In genomic region chr11:5596611-5597201, GRCh38 we compare ENCODE assay signal across 8 cellular contexts. TPM values are rescaled to one million over a fixed set of nuclear protein-coding genes. Genes with fewer than 3 reads are reported as not detected.
DNase-seq lines count a peak whose midpoint lies in the region; ATAC-seq and TF ChIP-seq lines count a peak whose summit lies in the region.

A gene with protein sequence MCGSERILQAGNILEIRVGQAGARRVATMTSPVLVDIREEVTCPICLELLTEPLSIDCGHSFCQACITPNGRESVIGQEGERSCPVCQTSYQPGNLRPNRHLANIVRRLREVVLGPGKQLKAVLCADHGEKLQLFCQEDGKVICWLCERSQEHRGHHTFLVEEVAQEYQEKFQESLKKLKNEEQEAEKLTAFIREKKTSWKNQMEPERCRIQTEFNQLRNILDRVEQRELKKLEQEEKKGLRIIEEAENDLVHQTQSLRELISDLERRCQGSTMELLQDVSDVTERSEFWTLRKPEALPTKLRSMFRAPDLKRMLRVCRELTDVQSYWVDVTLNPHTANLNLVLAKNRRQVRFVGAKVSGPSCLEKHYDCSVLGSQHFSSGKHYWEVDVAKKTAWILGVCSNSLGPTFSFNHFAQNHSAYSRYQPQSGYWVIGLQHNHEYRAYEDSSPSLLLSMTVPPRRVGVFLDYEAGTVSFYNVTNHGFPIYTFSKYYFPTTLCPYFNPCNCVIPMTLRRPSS (plus strand): TSS chr11:5596637. CDS start chr11:5596898, 261 bp downstream.

- H3K27ac Mint-ChIP-seq in activated T-cell treated with anti-CD3 and anti-CD28 coated beads, Interleukin-2, amount 50 U/mL, for 24 hours, result peak within 1 kb of the TSS; percentile 14
- H3K27ac Mint-ChIP-seq in activated T-cell treated with anti-CD3 and anti-CD28 coated beads, Interleukin-2, amount 50 U/mL, for 72 hours, result peak within 1 kb of the TSS; percentile 12

- peak within 1 kb of the TSS; percentile 36 for H2AK5ac ChIP-seq in trophoblast cell (ENCODE audit: low read length)

- H3K9ac ChIP-seq in trophoblast cell (ENCODE audit: low read length), result peak within 1 kb of the TSS; percentile 60

- H4K12ac ChIP-seq in trophoblast cell (ENCODE audit: low read depth, low read length), result peak within 1 kb of the TSS; percentile 40

- WGBS in heart right ventricle, 2 donors, result 8 to 9% methylated on average over 19 to 20 of the region's 20 CpGs
- WGBS in trophoblast cell (ENCODE audit: extremely low coverage, insufficient coverage, insufficient read length), result no CpG with 5 or more reads among the region's 20 CpGs

- H3K4me1 Mint-ChIP-seq in activated T-cell treated with anti-CD3 and anti-CD28 coated beads, Interleukin-2, amount 50 U/mL, for 24 hours (ENCODE audit: low read depth), result peaks cover 9% of the 10 kb centered on the region
- H3K4me1 Mint-ChIP-seq in activated T-cell treated with anti-CD3 and anti-CD28 coated beads, Interleukin-2, amount 50 U/mL, for 72 hours (ENCODE audit: low read depth), result peaks cover 12% of the 10 kb centered on the region

- peak within 1 kb of the TSS; percentile 83 for H3K4ac ChIP-seq in trophoblast cell (ENCODE audit: low read depth, low read length)

- no peaks in the 10 kb centered on the region for H3K36me3 ChIP-seq in heart right ventricle
- H3K36me3 ChIP-seq in trophoblast cell (ENCODE audit: control insufficient read depth in 1 of 2, insufficient read depth in 2 of 2, low read length in 2 of 2), result no peaks in the 10 kb centered on the region

- H4K8ac ChIP-seq in trophoblast cell (ENCODE audit: low read depth, low read length), result peak within 1 kb of the TSS; percentile 51

- no peaks in the 10 kb centered on the region for H3K36me3 Mint-ChIP-seq in activated T-cell treated with anti-CD3 and anti-CD28 coated beads, Interleukin-2, amount 50 U/mL, for 24 hours (ENCODE audit: low read depth)
- no peaks in the 10 kb centered on the region for H3K36me3 Mint-ChIP-seq in activated T-cell treated with anti-CD3 and anti-CD28 coated beads, Interleukin-2, amount 50 U/mL, for 72 hours (ENCODE audit: insufficient read depth in 2 of 2)

- no peak within 1 kb of the TSS for H3K18ac ChIP-seq in trophoblast cell (ENCODE audit: low read length)

- H2BK12ac ChIP-seq in trophoblast cell (ENCODE audit: low read length), result no peak within 1 kb of the TSS

- H3K27me3 ChIP-seq in heart right ventricle (no peaks in the 10 kb centered on the region), trophoblast cell (ENCODE audit: insufficient read depth, low read length) (no peaks in the 10 kb centered on the region)

- peaks cover 3% of the 10 kb centered on the region for H3K79me2 ChIP-seq in trophoblast cell (ENCODE audit: control insufficient read depth, insufficient read depth, low read length, poor library complexity)

- H3K4me3 ChIP-seq in heart right ventricle (peak within 1 kb of the TSS in 9 of 10 donors; percentile 24 to 61 (median 59)), trophoblast cell (ENCODE audit: low read depth, low read length) (peak within 1 kb of the TSS; percentile 75)

- peak within 1 kb of the TSS; percentile 3 for H3K14ac ChIP-seq in trophoblast cell (ENCODE audit: low read length)

- no peak within 1 kb of the TSS for H3K23ac ChIP-seq in trophoblast cell (ENCODE audit: low read length)

- H2AFZ ChIP-seq in trophoblast cell (ENCODE audit: insufficient read depth, low read length, poor library complexity), result peak within 1 kb of the TSS; percentile 51

- H2BK120ac ChIP-seq in trophoblast cell (ENCODE audit: insufficient read depth, low read length, poor library complexity), result no peak within 1 kb of the TSS

- peak within 1 kb of the TSS; percentile 1 for H2BK5ac ChIP-seq in trophoblast cell (ENCODE audit: low read depth, low read length, poor library complexity)

- H3K27ac ChIP-seq in heart right ventricle (peak within 1 kb of the TSS in 6 of 10 donors; percentile 15 to 78 (median 50)), trophoblast cell (ENCODE audit: low read depth, low read length) (peak within 1 kb of the TSS; percentile 79)

- no peaks in the 10 kb centered on the region for H3K9me3 Mint-ChIP-seq in activated T-cell treated with anti-CD3 and anti-CD28 coated beads, Interleukin-2, amount 50 U/mL, for 24 hours
- H3K9me3 Mint-ChIP-seq in activated T-cell treated with anti-CD3 and anti-CD28 coated beads, Interleukin-2, amount 50 U/mL, for 72 hours, result no peaks in the 10 kb centered on the region

- ATAC-seq in HG03135 (IDR thresholded peaks at IDR 0.05; ENCODE audit: unreplicated experiment), result peak; percentile 48
- peak in 1 of 2 donors; percentile 60 for ATAC-seq in activated T-cell treated with anti-CD3 and anti-CD28 coated beads, Interleukin-2, amount 50 U/mL, for 72 hours (replicated peaks in 1 of 2)
- peak; percentile 40 to 83 (median 73) for ATAC-seq in heart right ventricle
- no peak for ATAC-seq in HG03469 (IDR thresholded peaks at IDR 0.05; ENCODE audit: unreplicated experiment)

- H3K27me3 Mint-ChIP-seq in activated T-cell treated with anti-CD3 and anti-CD28 coated beads, Interleukin-2, amount 50 U/mL, for 24 hours, result peaks cover 19% of the 10 kb centered on the region
- H3K27me3 Mint-ChIP-seq in activated T-cell treated with anti-CD3 and anti-CD28 coated beads, Interleukin-2, amount 50 U/mL, for 72 hours (ENCODE audit: low read depth), result peaks cover 18% of the 10 kb centered on the region

- peak within 1 kb of the TSS; percentile 73 for H3K4me3 Mint-ChIP-seq in activated T-cell treated with anti-CD3 and anti-CD28 coated beads, Interleukin-2, amount 50 U/mL, for 24 hours
- peak within 1 kb of the TSS; percentile 77 to 87 for H3K4me3 Mint-ChIP-seq in activated T-cell treated with anti-CD3 and anti-CD28 coated beads, Interleukin-2, amount 50 U/mL, for 72 hours

- H4K91ac ChIP-seq in trophoblast cell (ENCODE audit: low read depth, low read length), result peak within 1 kb of the TSS; percentile 61

- DNase-seq in activated T-cell treated with anti-CD3 and anti-CD28 coated beads, Interleukin-2, amount 50 U/mL, for 24 hours, result peak; percentile 33
- DNase-seq in activated T-cell treated with anti-CD3 and anti-CD28 coated beads, Interleukin-2, amount 50 U/mL, for 1 hour, result no peak
- peak; percentile 10 to 19 for DNase-seq in activated T-cell treated with anti-CD3 and anti-CD28 coated beads, Interleukin-2, amount 50 U/mL, for 72 hours
- peak; percentile 51 to 55 for DNase-seq in heart right ventricle
- peak; percentile 45 to 62 for DNase-seq in trophoblast cell
- DNase-seq in NCI-H2029 treated with DMSO at 0.1 percent for 48 hours (lab: John Stamatoyannopoulos, UW), result no peak

- H3K9me3 ChIP-seq in heart right ventricle, result no peaks in the 10 kb centered on the region
- no peaks in the 10 kb centered on the region for H3K9me3 ChIP-seq in trophoblast cell (ENCODE audit: insufficient read depth, low read depth, low read length)

- H3K4me1 ChIP-seq in heart right ventricle, result peaks cover 6 to 23% (median 13%) of the 10 kb centered on the region in 9 donors
- H3K4me1 ChIP-seq in trophoblast cell (ENCODE audit: control insufficient read depth in 1 of 2, insufficient read depth in 2 of 2, low read length in 2 of 2), result peaks cover 4% of the 10 kb centered on the region in 2 experiments

- H3K79me1 ChIP-seq in trophoblast cell (ENCODE audit: low read length), result peaks cover 6% of the 10 kb centered on the region

- intact Hi-C loops in heart right ventricle (cut with DNase I), result loop anchor here in 3 of 10 donors (5.0 kb wide), 2 partner anchors 211 to 1204 kb away; partner anchors contain the start of genes OR52N2 (in 3 of the 3) and TRIM21 (in 1 of the 3)

- TF ChIP-seq CTCF in heart right ventricle (IDR thresholded peaks at IDR 0.05), result no peak

- peak within 1 kb of the TSS; percentile 73 for H3K4me2 ChIP-seq in trophoblast cell (ENCODE audit: low read length)

RNA-seq across cellular contexts. Expression of the gene that starts here (rescaled TPM):
- total RNA-seq in activated T-cell treated with anti-CD3 and anti-CD28 coated beads, Interleukin-2, amount 50 U/mL, for 72 hours, result 1 to 10 TPM in 1 of 2 donors, not detected in 1; 1.6 TPM
- total RNA-seq in heart right ventricle, result 1 to 10 TPM in 5 of 10 donors, under 1 TPM in 5; 0.38 to 2.2 (median 1.0) TPM
- polyA plus RNA-seq in heart right ventricle, result under 1 TPM; 0.52 to 0.95 TPM
- 17.9 and 18.5 TPM in 2 replicates for polyA plus RNA-seq in trophoblast cell (2013)

Comparison
In these comparisons a context has a peak if more than half of its experiments do, and no peak if none do; other contexts are left out.
1. DNase-seq: peak in activated T-cell treated with anti-CD3 and anti-CD28 coated beads, Interleukin-2, amount 50 U/mL, for 24 hours (single experiment), activated T-cell treated with anti-CD3 and anti-CD28 coated beads, Interleukin-2, amount 50 U/mL, for 72 hours (2 of 2), heart right ventricle (2 of 2) and trophoblast cell (2 of 2); none in activated T-cell treated with anti-CD3 and anti-CD28 coated beads, Interleukin-2, amount 50 U/mL, for 1 hour (single experiment) and NCI-H2029 treated with DMSO at 0.1 percent for 48 hours (single experiment).